8 cellular contexts compared by ENCODE assay signal in the genomic region with DNA sequence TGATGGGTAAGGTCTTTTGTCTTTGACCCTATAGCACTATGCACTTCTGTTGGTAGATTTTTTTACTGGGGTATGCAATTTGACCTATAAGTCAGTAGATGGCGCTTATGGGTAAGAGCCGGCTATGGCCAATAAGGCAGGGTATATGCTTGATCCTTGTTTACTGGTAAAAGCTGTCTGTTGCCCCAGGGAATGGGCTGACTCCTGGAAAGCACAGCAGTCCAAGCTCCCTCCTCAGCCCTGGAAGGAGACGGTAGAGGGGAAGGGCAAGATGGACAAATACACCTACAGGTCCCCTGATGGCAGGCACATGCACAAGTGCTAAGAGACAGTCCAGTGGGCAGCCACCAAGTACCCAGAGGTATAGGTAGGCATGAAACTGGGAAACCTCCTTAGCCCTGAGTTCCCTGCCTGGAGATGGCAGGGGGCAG.
DNase-seq lines count a peak whose midpoint lies in the region; ATAC-seq, FAIRE-seq and TF ChIP-seq lines count a peak whose summit lies in the region.

No MANE protein-coding gene starts in this region.

- H3K9me3 ChIP-seq in body of pancreas (peaks cover 0 to 5% (median 0%) of the 10 kb centered on the region in 3 donors), kidney (ENCODE audit: control insufficient read depth in 1 of 2, low read length in 2 of 2) (peaks cover 0 to 3% of the 10 kb centered on the region in 2 donors), upper lobe of left lung (no peaks in the 10 kb centered on the region), T-helper 17 cell (ENCODE audit: control insufficient read depth, low read length, poor library complexity, severe bottlenecking) (no peaks in the 10 kb centered on the region)

- H3K9me3 Mint-ChIP-seq in activated CD4-positive, alpha-beta T cell treated with anti-CD3 and anti-CD28 coated beads, Interleukin-2, amount 10 ng/mL, durations not matched to agents 24 days and 14 days: no peaks in the 10 kb centered on the region
- H3K9me3 Mint-ChIP-seq in HFFc6: no peaks in the 10 kb centered on the region

- no peak for FAIRE-seq in kidney (lab: Jason Lieb, UNC)

- H3K27me3 ChIP-seq in body of pancreas (no peaks in the 10 kb centered on the region), upper lobe of left lung (no peaks in the 10 kb centered on the region)

- no peaks in the 10 kb centered on the region for H3K4me1 Mint-ChIP-seq in activated CD4-positive, alpha-beta T cell treated with anti-CD3 and anti-CD28 coated beads, Interleukin-2, amount 10 ng/mL, durations not matched to agents 24 days and 14 days
- H3K4me1 Mint-ChIP-seq in HFFc6 (ENCODE audit: low read depth) (no peaks in the 10 kb centered on the region), T-helper 17 cell (no peaks in the 10 kb centered on the region)

- H3K27ac ChIP-seq in body of pancreas (no peak overlapping the region), kidney (ENCODE audit: low read depth in 2 of 2, low read length in 2 of 2) (no peak overlapping the region), upper lobe of left lung (no peak overlapping the region)

- intact Hi-C loops in activated CD4-positive, alpha-beta T cell treated with anti-CD3 and anti-CD28 coated beads, Interleukin-2, amount 10 ng/mL, durations not matched to agents 24 days and 14 days (cut with micrococcal nuclease): loop anchor here (1.0 kb wide), 1 partner anchor 514 kb away; no protein-coding TSS in a partner anchor
- intact Hi-C loops in body of pancreas (cut with DNase I) (loop anchor here (10.0 kb wide), 1 partner anchor 509 kb away; no protein-coding TSS in a partner anchor), kidney (cut with DNase I) (no loop called here)

- H3K27ac Mint-ChIP-seq in activated CD4-positive, alpha-beta T cell treated with anti-CD3 and anti-CD28 coated beads, Interleukin-2, amount 10 ng/mL, durations not matched to agents 24 days and 14 days: no peak overlapping the region
- no peak overlapping the region for H3K27ac Mint-ChIP-seq in HFFc6
- no peak overlapping the region for H3K27ac Mint-ChIP-seq in T-helper 17 cell

- ATAC-seq in body of pancreas (peak; percentile 59), upper lobe of left lung (ENCODE audit: low FRiP score in 2 of 2) (peak; percentile 59 to 85), T-helper 17 cell (no peak)

- TF ChIP-seq CTCF in HFFc6 (IDR thresholded peaks at IDR 0.05) (peak; percentile 82), NB4 (IDR thresholded peaks at IDR 0.05; ENCODE audit: low read depth, low read length) (peak; percentile 64), body of pancreas (IDR thresholded peaks at IDR 0.05) (peak; percentile 35 to 70 (median 60)), kidney (IDR thresholded peaks at IDR 0.05; ENCODE audit: borderline replicate concordance, extremely low read depth, insufficient read depth) (peak; percentile 58), upper lobe of left lung (IDR thresholded peaks at IDR 0.05) (peak; percentile 53 to 68 (median 58))

- DNase-seq in activated CD4-positive, alpha-beta T cell treated with anti-CD3 and anti-CD28 coated beads, Interleukin-2, amount 10 ng/mL, durations not matched to agents 24 days and 14 days: peak; percentile 55
- DNase-seq in activated CD4-positive, alpha-beta T cell treated with anti-CD3 and anti-CD28 coated beads, Interleukin-2, amount 50 U/mL, for 1 hour: no peak
- DNase-seq in HFFc6 (peak; percentile 36), NB4 (ENCODE audit: low read depth) (peak; percentile 44), body of pancreas (peak in 2 of 4 donors; percentile 14), kidney (peak; percentile 37), upper lobe of left lung (peak in 1 of 2 donors; percentile 24), T-helper 17 cell (no peak)

- no peak for TF ChIP-seq EP300 in upper lobe of left lung (IDR thresholded peaks at IDR 0.05)

- H3K4me3 Mint-ChIP-seq in activated CD4-positive, alpha-beta T cell treated with anti-CD3 and anti-CD28 coated beads, Interleukin-2, amount 10 ng/mL, durations not matched to agents 24 days and 14 days: no peak overlapping the region
- H3K4me3 Mint-ChIP-seq in HFFc6 (no peak overlapping the region), T-helper 17 cell (no peak overlapping the region)

- no peaks in the 10 kb centered on the region for H3K27me3 Mint-ChIP-seq in activated CD4-positive, alpha-beta T cell treated with anti-CD3 and anti-CD28 coated beads, Interleukin-2, amount 10 ng/mL, durations not matched to agents 24 days and 14 days
- peaks cover 5% of the 10 kb centered on the region for H3K27me3 Mint-ChIP-seq in HFFc6 (ENCODE audit: insufficient read depth)
- peaks cover 7% of the 10 kb centered on the region for H3K27me3 Mint-ChIP-seq in T-helper 17 cell

- H3K36me3 ChIP-seq in body of pancreas (replicated peaks in 1 of 2; ENCODE audit: insufficient read depth in 1 of 2, low read depth in 2 of 2): no peaks in the 10 kb centered on the region
- H3K36me3 ChIP-seq in kidney (ENCODE audit: control insufficient read depth in 1 of 2, insufficient read depth in 2 of 2, low read length in 2 of 2): no peaks in the 10 kb centered on the region
- no peaks in the 10 kb centered on the region for H3K36me3 ChIP-seq in upper lobe of left lung

- H3K9ac ChIP-seq in kidney (ENCODE audit: low read length in 2 of 2): no peak overlapping the region

- H3K4me1 ChIP-seq in body of pancreas (no peaks in the 10 kb centered on the region), kidney (ENCODE audit: control insufficient read depth in 1 of 2, insufficient read depth in 1 of 2, low read depth in 1 of 2, low read length in 2 of 2) (no peaks in the 10 kb centered on the region), upper lobe of left lung (no peaks in the 10 kb centered on the region)

- H3K36me3 Mint-ChIP-seq in activated CD4-positive, alpha-beta T cell treated with anti-CD3 and anti-CD28 coated beads, Interleukin-2, amount 10 ng/mL, durations not matched to agents 24 days and 14 days (ENCODE audit: low read depth): no peaks in the 10 kb centered on the region
- no peaks in the 10 kb centered on the region for H3K36me3 Mint-ChIP-seq in HFFc6 (ENCODE audit: low read depth)
- no peaks in the 10 kb centered on the region for H3K36me3 Mint-ChIP-seq in T-helper 17 cell (ENCODE audit: low read depth)

- 3 to 8% methylated on average over 3 of the region's 3 CpGs for WGBS in body of pancreas, 2 donors
- 15 to 22% methylated on average over 3 of the region's 3 CpGs for WGBS in upper lobe of left lung, 2 donors

- TF ChIP-seq POLR2A in NB4 (IDR thresholded peaks at IDR 0.05; ENCODE audit: extremely low read depth, insufficient read length) (no peak), body of pancreas (IDR thresholded peaks at IDR 0.05) (no peak), upper lobe of left lung (IDR thresholded peaks at IDR 0.05) (no peak)

- H3K4me3 ChIP-seq in NB4 (ENCODE audit: low read depth, low read length) (no peak overlapping the region), body of pancreas (no peak overlapping the region), kidney (ENCODE audit: low read length in 2 of 2) (no peak overlapping the region), upper lobe of left lung (no peak overlapping the region)

Comparison
In these comparisons a context has a peak if more than half of its experiments do, and no peak if none do; other contexts are left out.
1. DNase-seq: peak in activated CD4-positive, alpha-beta T cell treated with anti-CD3 and anti-CD28 coated beads, Interleukin-2, amount 10 ng/mL, durations not matched to agents 24 days and 14 days (single experiment), HFFc6 (single experiment), NB4 (single experiment) and kidney (single experiment); none in activated CD4-positive, alpha-beta T cell treated with anti-CD3 and anti-CD28 coated beads, Interleukin-2, amount 50 U/mL, for 1 hour (single experiment) and T-helper 17 cell (0 of 3).
2. Peak in every context shown above with its lines, with median percentiles within 50 percentile points of each other: CTCF ChIP-seq.